In genomic region chr1:43053040-43053439, GRCh38 we compare ENCODE assay signal across 19 cellular contexts.
"Had no signal": no experiment of that assay in that cellular context is flagged by ENCODE, and none has a peak within 500 bp of the region (broad histone marks: within the 10 kb centered on the region; RNA-seq: fewer than 3 reads in every experiment).

No MANE protein-coding gene starts in this region.

- H3K36me3 ChIP-seq: lower lobe of right lung, thoracic aorta had no signal

- H3K9me3 ChIP-seq: lower lobe of right lung, thoracic aorta had no signal

- H3K27ac ChIP-seq: lower lobe of right lung, thoracic aorta had no signal

- ATAC-seq: left lobe of liver, lower lobe of right lung, T-helper 17 cell had no signal

- DNase-seq: activated CD4-positive, alpha-beta memory T cell treated with anti-CD3 and anti-CD28 coated beads, Interleukin-2, amount 10 ng/mL, durations not matched to agents 7 days and 5 days; activated CD4-positive, alpha-beta T cell treated with anti-CD3 and anti-CD28 coated beads, Interleukin-2, amount 10 ng/mL, durations not matched to agents 24 days and 14 days; activated effector memory CD4-positive, alpha-beta T cell treated with anti-CD3 and anti-CD28 coated beads, Interleukin-2, amount 50 U/mL, for 16 hours; activated T-cell treated with anti-CD3 and anti-CD28 coated beads for 4 hours; aorta; central memory CD4-positive, alpha-beta T cell; dermis blood vessel endothelial cell; effector CD8-positive, alpha-beta T cell; foreskin melanocyte; immature natural killer cell; lower lobe of right lung; midbrain; small intestine; stimulated activated CD4-positive, alpha-beta T cell treated with anti-CD3 and anti-CD28 coated beads, Interleukin-2, amount 100 ng/mL, for 48 hours; stimulated activated naive CD4-positive, alpha-beta T cell treated with Interleukin-2 at 50 U/mL for 16 hours; SW 1271; T-helper 17 cell had no signal

- H3K4me3 ChIP-seq: lower lobe of right lung, thoracic aorta had no signal
